19 cellular contexts compared by ENCODE assay signal in genomic region chr7:76037310-76037709, GRCh38. TPM values are rescaled to one million over a fixed set of nuclear protein-coding genes. Genes with fewer than 3 reads are reported as not detected.
DNase-seq lines count a peak whose midpoint lies in the region; ATAC-seq, FAIRE-seq and TF ChIP-seq lines count a peak whose summit lies in the region.
"Had no signal": no experiment of that assay in that cellular context is flagged by ENCODE, and none has a peak within 500 bp of the region (broad histone marks: within the 10 kb centered on the region; RNA-seq: fewer than 3 reads in every experiment).

No MANE protein-coding gene starts in this region.

- no peak overlapping the region for H3K23ac ChIP-seq in trophoblast cell (ENCODE audit: low read length)

- H3K79me1 ChIP-seq in trophoblast cell (ENCODE audit: low read length): no peaks in the 10 kb centered on the region

- H3K36me3 ChIP-seq in BJ (ENCODE audit: control insufficient read depth, insufficient read depth, low read length) (0 out of 2 replicates have a peak, but pooled peaks cover 4% of the 10 kb centered on the region), trophoblast cell (ENCODE audit: control insufficient read depth in 1 of 2, insufficient read depth in 2 of 2, low read length in 2 of 2) (no peaks in the 10 kb centered on the region), small intestine (ENCODE audit: control insufficient read depth in 2 of 2, insufficient read depth in 2 of 2, low read length in 2 of 2) (no peaks in the 10 kb centered on the region)

- H3K4me3 ChIP-seq in BJ (ENCODE audit: low read depth, low read length) (no peak overlapping the region), fibroblast of the aortic adventitia (ENCODE audit: low read depth, low read length) (no peak overlapping the region), trophoblast cell (ENCODE audit: low read depth, low read length) (no peak overlapping the region), small intestine (ENCODE audit: low read depth in 1 of 2, low read length in 2 of 2) (no peak overlapping the region)

- no peak overlapping the region for H4K8ac ChIP-seq in trophoblast cell (ENCODE audit: low read depth, low read length)

- no peak for ATAC-seq in GM21423 (IDR thresholded peaks at IDR 0.05; ENCODE audit: unreplicated experiment)
- ATAC-seq: stimulated activated naive B cell treated with anti-CD40 and anti-IgM and Interleukin-4, amounts not matched to agents 10 μg/mL and 1 μg/mL and 100 μg/mL, for 72 hours had no signal

- H3K18ac ChIP-seq in trophoblast cell (ENCODE audit: low read length): peak overlapping the region; percentile 33

- POLR2A ChIA-PET in BJ (lab: Charles Lee): interaction anchor here (0.7 kb wide), 1 partner anchor 10 kb away, joined by 4 read pairs; the partner anchor contains the start of genes MDH2 and STYXL1

- H3K9me3 ChIP-seq in trophoblast cell (ENCODE audit: insufficient read depth, low read depth, low read length): no peaks in the 10 kb centered on the region
- no peaks in the 10 kb centered on the region for H3K9me3 ChIP-seq in small intestine (ENCODE audit: control insufficient read depth, low read depth)

- H4K91ac ChIP-seq in trophoblast cell (ENCODE audit: low read depth, low read length): no peak overlapping the region

- H4K12ac ChIP-seq in trophoblast cell (ENCODE audit: low read depth, low read length): no peak overlapping the region

- no peak overlapping the region for H2BK12ac ChIP-seq in trophoblast cell (ENCODE audit: low read length)

- no peaks in the 10 kb centered on the region for H3K27me3 ChIP-seq in BJ (ENCODE audit: control insufficient read depth, insufficient read depth, low read length)
- H3K27me3 ChIP-seq in trophoblast cell (ENCODE audit: insufficient read depth, low read length): no peaks in the 10 kb centered on the region
- no peaks in the 10 kb centered on the region for H3K27me3 ChIP-seq in small intestine (ENCODE audit: control insufficient read depth in 2 of 2, insufficient read depth in 2 of 2, low read length in 2 of 2)

- no peak overlapping the region for H2BK120ac ChIP-seq in trophoblast cell (ENCODE audit: insufficient read depth, low read length, poor library complexity)

- no peaks in the 10 kb centered on the region for H3K79me2 ChIP-seq in trophoblast cell (ENCODE audit: control insufficient read depth, insufficient read depth, low read length, poor library complexity)

- TF ChIP-seq CTCF in BJ (IDR thresholded peaks at IDR 0.05; ENCODE audit: insufficient read depth, low read depth, low read length): no peak
- no peak for TF ChIP-seq CTCF in fibroblast of the aortic adventitia (IDR thresholded peaks at IDR 0.05; ENCODE audit: insufficient read depth, low read length)

- no peak overlapping the region for H3K27ac ChIP-seq in trophoblast cell (ENCODE audit: low read depth, low read length)
- H3K27ac ChIP-seq in small intestine (ENCODE audit: low read depth in 1 of 2, low read length in 1 of 2): no peak overlapping the region
- no peak overlapping the region for H3K27ac ChIP-seq in substantia nigra (ENCODE audit: low read depth, low read length, poor library complexity, severe bottlenecking)
- H3K27ac ChIP-seq: HL-60, VCaP had no signal

- FAIRE-seq in RCC 7860 (lab: Jason Lieb, UNC) (no peak), small intestine (lab: Jason Lieb, UNC) (no peak)
- FAIRE-seq: endothelial cell of umbilical vein, H1 had no signal

- H2AK5ac ChIP-seq in trophoblast cell (ENCODE audit: low read length): no peak overlapping the region

- H3K4me1 ChIP-seq in trophoblast cell (ENCODE audit: control insufficient read depth in 1 of 2, insufficient read depth in 2 of 2, low read length in 2 of 2): peaks cover 0 to 7% of the 10 kb centered on the region in 2 experiments
- no peaks in the 10 kb centered on the region for H3K4me1 ChIP-seq in small intestine (ENCODE audit: control insufficient read depth in 2 of 2, insufficient read depth in 1 of 2, low read depth in 1 of 2, low read length in 1 of 2)

- CTCF ChIA-PET in BJ (lab: Yijun Ruan, JAX): interaction anchor here (0.6 to 2.5 kb wide), 5 partner anchors 11 to 476 kb away, joined by 3 to 10 read pairs (median 4); partner anchors contain the start of genes MDH2 and STYXL1

- H3K14ac ChIP-seq in trophoblast cell (ENCODE audit: low read length): no peak overlapping the region

- no peak overlapping the region for H3K4me2 ChIP-seq in trophoblast cell (ENCODE audit: low read length)

- peak; percentile 57 for DNase-seq in BJ (ENCODE audit: low read depth)
- peak; percentile 73 for DNase-seq in RCC 7860 (ENCODE audit: low spot score)
- peak; percentile 39 for DNase-seq in fibroblast of the aortic adventitia (ENCODE audit: low read depth)
- DNase-seq in trophoblast cell: no peak
- DNase-seq in NCI-H1694 treated with DMSO at 0.1 percent for 48 hours (lab: John Stamatoyannopoulos, UW): no peak
- DNase-seq in small intestine: no peak
- no peak for DNase-seq in substantia nigra (lab: John Stamatoyannopoulos, UW)
- DNase-seq: activated naive CD4-positive, alpha-beta T cell; CD4-positive, alpha-beta T cell; central memory CD4-positive, alpha-beta T cell; midbrain; NCI-H2171 treated with DMSO at 0.1 percent for 48 hours; stimulated activated CD4-positive, alpha-beta T cell treated with anti-CD3 and anti-CD28 coated beads, Interleukin-4, amount 100 ng/mL, for 24 hours; stimulated activated naive B cell treated with anti-CD40 and anti-IgM and Interleukin-4, amounts not matched to agents 10 μg/mL and 1 μg/mL and 100 μg/mL, for 72 hours had no signal

- no CpG with 5 or more reads among the region's 5 CpGs for WGBS in trophoblast cell (ENCODE audit: extremely low coverage, insufficient coverage, insufficient read length)
- WGBS in small intestine, 3 donors: 76 to 95% (median 93%) methylated on average over 4 to 5 of the region's 5 CpGs

- no peak overlapping the region for H3K4ac ChIP-seq in trophoblast cell (ENCODE audit: low read depth, low read length)

- H2BK5ac ChIP-seq in trophoblast cell (ENCODE audit: low read depth, low read length, poor library complexity): no peak overlapping the region

- no peak overlapping the region for H2AFZ ChIP-seq in trophoblast cell (ENCODE audit: insufficient read depth, low read length, poor library complexity)

- no peak overlapping the region for H3K9ac ChIP-seq in trophoblast cell (ENCODE audit: low read length)

RNA-seq across cellular contexts. Expression of gene STYXL1, which starts 10.5 kb away (rescaled TPM):
- 64.7 and 75.6 TPM in 2 replicates for polyA plus RNA-seq in BJ (2011; rRNA removed)
- 18.9 and 27.3 TPM in 2 replicates for polyA minus RNA-seq in BJ (2011; rRNA and poly(A)+ RNA removed)
- 22.2 and 33.2 TPM in 2 replicates for total RNA-seq in fibroblast of the aortic adventitia (ENCODE audit: low replicate concordance)
- 36.7 and 42.0 TPM in 2 replicates for polyA plus RNA-seq in trophoblast cell (2013)
- 10 to 100 TPM; 25.9 to 40.4 (median 39.4) TPM for polyA plus RNA-seq in small intestine

RNA-seq across cellular contexts. Expression of gene MDH2, which starts 10.6 kb away (rescaled TPM):
- polyA plus RNA-seq in BJ (2011; rRNA removed): 109 and 166 TPM in 2 replicates
- polyA minus RNA-seq in BJ (2011; rRNA and poly(A)+ RNA removed): 265 and 307 TPM in 2 replicates
- total RNA-seq in fibroblast of the aortic adventitia (ENCODE audit: low replicate concordance): 38.3 and 43.8 TPM in 2 replicates
- polyA plus RNA-seq in trophoblast cell (2013): 208 and 212 TPM in 2 replicates
- polyA plus RNA-seq in small intestine: 100 to 1,000 TPM; 143 to 172 (median 169) TPM

RNA-seq across cellular contexts. Expression of gene TMEM120A, which starts 42.9 kb away (rescaled TPM):
- 59.9 and 75.2 TPM in 2 replicates for polyA plus RNA-seq in BJ (2011; rRNA removed)
- 37.3 and 46.8 TPM in 2 replicates for polyA minus RNA-seq in BJ (2011; rRNA and poly(A)+ RNA removed)
- 2.0 and 28.9 TPM in 2 replicates for total RNA-seq in fibroblast of the aortic adventitia (ENCODE audit: low replicate concordance)
- 25.3 and 26.7 TPM in 2 replicates for polyA plus RNA-seq in trophoblast cell (2013)
- polyA plus RNA-seq in small intestine: 100 to 1,000 TPM in 2 of 3 donors, 10 to 100 TPM in 1; 99.6 to 207 (median 202) TPM

Comparison
In these comparisons a context has a peak if more than half of its experiments do, and no peak if none do; other contexts are left out.
1. DNase-seq: peak in BJ (single experiment), RCC 7860 (single experiment) and fibroblast of the aortic adventitia (single experiment); none in trophoblast cell (0 of 2), NCI-H1694 treated with DMSO at 0.1 percent for 48 hours (single experiment), small intestine (single experiment) and substantia nigra (0 of 49).